Comparison of ENCODE assay signal across 1 cellular context in genomic region chr3:123361019-123361418, GRCh38.
TF ChIP-seq lines count a peak whose summit lies in the region.

No MANE protein-coding gene starts in this region.

TF ChIP-seq in GM23338, 12 proteins besides CTCF, POLR2A, EP300 and RAD21 (continued from another document):
- TF ChIP-seq ZNF462 (CRISPR knock-in tag; IDR thresholded peaks at IDR 0.05): no peak
- TF ChIP-seq NANOG (IDR thresholded peaks at IDR 0.05; ENCODE audit: borderline replicate concordance): no peak
- no peak for TF ChIP-seq JUNB (IDR thresholded peaks at IDR 0.05; ENCODE audit: unreplicated experiment)
- TF ChIP-seq CREB1 (CRISPR knock-in tag; IDR thresholded peaks at IDR 0.05; ENCODE audit: low read depth): no peak
- no peak for TF ChIP-seq EZH2 (IDR thresholded peaks at IDR 0.05; ENCODE audit: low read depth, unreplicated experiment)
- TF ChIP-seq REST (IDR thresholded peaks at IDR 0.05; ENCODE audit: unreplicated experiment): no peak
- no peak for TF ChIP-seq POLR2AphosphoS5 (IDR thresholded peaks at IDR 0.05; ENCODE audit: low read depth)
